23 cellular contexts compared by ENCODE assay signal in the genomic region with DNA sequence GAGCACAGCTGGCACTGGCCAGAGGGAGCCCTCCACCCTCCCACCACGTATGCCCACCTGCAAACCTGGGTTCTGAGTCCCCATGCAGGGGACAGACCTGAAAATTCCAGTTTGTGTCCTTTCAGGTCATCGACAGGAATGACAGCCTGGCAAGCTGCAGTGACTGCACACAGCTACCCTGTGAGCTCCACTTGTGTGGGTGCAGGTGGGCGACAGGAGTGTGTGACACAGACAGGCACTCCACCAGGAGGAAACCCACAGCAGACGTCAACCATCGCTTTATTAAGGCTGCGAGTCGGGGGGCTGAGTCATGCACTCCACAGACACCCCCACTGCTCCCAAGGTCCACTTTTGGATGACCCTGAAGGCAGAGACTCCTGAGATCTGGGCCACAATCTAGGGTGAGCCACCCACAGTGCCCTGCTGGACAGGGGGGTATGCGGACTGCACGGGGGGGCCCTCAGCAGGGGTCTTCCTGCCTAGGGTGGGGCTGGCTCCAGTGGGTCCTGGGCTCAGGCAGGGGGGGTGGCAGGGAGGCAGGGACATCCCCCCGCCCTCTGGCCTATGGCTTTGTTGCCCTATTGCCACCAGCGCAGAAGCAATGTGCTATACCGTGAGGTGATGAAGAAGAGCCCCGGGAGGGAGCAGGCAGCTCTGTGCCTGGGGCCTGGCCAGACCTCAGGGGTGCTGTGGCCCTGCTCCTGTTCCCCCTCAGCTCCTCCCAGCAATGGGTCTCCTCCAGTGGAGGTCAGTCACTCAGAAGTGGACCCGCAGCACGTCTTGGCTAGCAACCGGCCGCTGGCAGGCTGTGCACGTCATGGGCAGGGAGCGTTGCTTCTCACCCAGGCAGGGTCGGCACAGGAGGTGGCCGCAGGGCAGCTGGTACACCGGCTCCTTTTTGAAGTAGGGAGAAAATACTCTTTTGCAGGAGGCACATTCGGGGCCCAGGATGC. TPM values are rescaled to one million over a fixed set of nuclear protein-coding genes. Genes with fewer than 3 reads are reported as not detected.
A peak's percentile ranks its signal among the peaks of the same experiment; 100 is the strongest.
DNase-seq lines count a peak whose midpoint lies in the region; ATAC-seq, FAIRE-seq and TF ChIP-seq lines count a peak whose summit lies in the region.
"Had no signal": no experiment of that assay in that cellular context is flagged by ENCODE, and none has a peak within 500 bp of the region (broad histone marks: within the 10 kb centered on the region; RNA-seq: fewer than 3 reads in every experiment).

No MANE protein-coding gene starts in this region.

- peak; percentile 76 for FAIRE-seq in bronchial epithelial cell (lab: Jason Lieb, UNC)
- FAIRE-seq: A204.1, GM12878, H54, HTR-8/SVneo had no signal

- no peak for DNase-seq in stimulated activated naive CD8-positive, alpha-beta T cell treated with anti-CD3 and anti-CD28 coated beads, Interleukin-15, amount 100 ng/mL, for 72 hours
- no peak for DNase-seq in stimulated activated naive CD8-positive, alpha-beta T cell treated with anti-CD3 and anti-CD28 coated beads, Interleukin-15, Interleukin-2, amounts not matched to agents 100 U/mL and 50 U/mL, for 24 hours
- DNase-seq in bronchial epithelial cell (ENCODE audit: low read depth): no peak
- DNase-seq in left colon: no peak
- no peak for DNase-seq in 8988T
- DNase-seq in HPDE6-E6E7 (ENCODE audit: extremely low spot score): no peak
- DNase-seq in hepatic stellate cell (ENCODE audit: low spot score): no peak
- DNase-seq: CD4-positive, CD25-positive, alpha-beta regulatory T cell; DMS79 treated with DMSO at 0.1 percent for 48 hours; NCI-H1105; NCI-H146; NCI-H2029 treated with DMSO at 0.1 percent for 48 hours; NCI-H2171 treated with DMSO at 0.1 percent for 48 hours; NCI-H526; SHP77 had no signal

- H3K27me3 Mint-ChIP-seq in stimulated activated naive CD8-positive, alpha-beta T cell treated with anti-CD3 and anti-CD28 coated beads, Interleukin-15, amount 100 ng/mL, for 72 hours: no peaks in the 10 kb centered on the region
- H3K27me3 Mint-ChIP-seq: B cell; CD4-positive, CD25-positive, alpha-beta regulatory T cell; IgD-negative memory B cell had no signal

- H3K4me3 Mint-ChIP-seq in stimulated activated naive CD8-positive, alpha-beta T cell treated with anti-CD3 and anti-CD28 coated beads, Interleukin-15, amount 100 ng/mL, for 72 hours: no peak overlapping the region
- H3K4me3 Mint-ChIP-seq: B cell; CD4-positive, CD25-positive, alpha-beta regulatory T cell; IgD-negative memory B cell had no signal

- H3K27ac Mint-ChIP-seq in stimulated activated naive CD8-positive, alpha-beta T cell treated with anti-CD3 and anti-CD28 coated beads, Interleukin-15, amount 100 ng/mL, for 72 hours: no peak overlapping the region
- H3K27ac Mint-ChIP-seq: B cell; CD4-positive, CD25-positive, alpha-beta regulatory T cell; IgD-negative memory B cell had no signal

- peaks cover 4% of the 10 kb centered on the region for H3K36me3 ChIP-seq in bronchial epithelial cell (ENCODE audit: control insufficient read depth, insufficient read depth, low read length)

- H3K4me1 Mint-ChIP-seq in stimulated activated naive CD8-positive, alpha-beta T cell treated with anti-CD3 and anti-CD28 coated beads, Interleukin-15, amount 100 ng/mL, for 72 hours: peaks cover 6% of the 10 kb centered on the region
- H3K4me1 Mint-ChIP-seq: B cell had no signal

- intact Hi-C loops in left colon (cut with DNase I, micrococcal nuclease): no loop called here

- H3K27ac ChIP-seq in temporal lobe (ENCODE audit: low read depth, low read length): peak overlapping the region; percentile 70

- H3K27me3 ChIP-seq in bronchial epithelial cell (ENCODE audit: control insufficient read depth, insufficient read depth, low read length): no peaks in the 10 kb centered on the region

- ATAC-seq in stimulated activated naive CD8-positive, alpha-beta T cell treated with anti-CD3 and anti-CD28 coated beads, Interleukin-15, amount 100 ng/mL, for 72 hours: peak; percentile 39
- ATAC-seq in stimulated activated naive CD8-positive, alpha-beta T cell treated with anti-CD3 and anti-CD28 coated beads, Interleukin-15, Interleukin-2, amounts not matched to agents 100 U/mL and 50 U/mL, for 24 hours: no peak
- ATAC-seq in left colon: peak; percentile 7
- ATAC-seq: GM12878 had no signal

- H3K9me3 Mint-ChIP-seq in stimulated activated naive CD8-positive, alpha-beta T cell treated with anti-CD3 and anti-CD28 coated beads, Interleukin-15, amount 100 ng/mL, for 72 hours: no peaks in the 10 kb centered on the region
- H3K9me3 Mint-ChIP-seq: CD4-positive, CD25-positive, alpha-beta regulatory T cell; IgD-negative memory B cell had no signal

- TF ChIP-seq CTCF in bronchial epithelial cell (IDR thresholded peaks at IDR 0.05; ENCODE audit: insufficient read depth, low read length, severe bottlenecking): no peak

- no peak overlapping the region for H3K4me3 ChIP-seq in bronchial epithelial cell (ENCODE audit: low read depth, low read length)
- H3K4me3 ChIP-seq: GM12878 had no signal

RNA-seq across cellular contexts. Expression of a gene that starts 25.1 kb away (rescaled TPM):
- not detected in 2 replicates for total RNA-seq in bronchial epithelial cell
- not detected for total RNA-seq in left colon
- total RNA-seq in temporal lobe: not detected
- total RNA-seq: GM12878, RPMI7951 had no signal

RNA-seq across cellular contexts. Expression of a gene that starts 38.2 kb away (rescaled TPM):
- total RNA-seq in bronchial epithelial cell (not detected in 2 replicates), left colon (not detected), temporal lobe (not detected)
- total RNA-seq: CD4-positive, CD25-positive, alpha-beta regulatory T cell; GM12878; RPMI7951 had no signal

RNA-seq across cellular contexts. Expression of a gene that starts 50.0 kb away (rescaled TPM):
- total RNA-seq in bronchial epithelial cell (11.3 and 17.9 TPM in 2 replicates), left colon (10 to 100 TPM; 15.4 to 16.5 TPM), temporal lobe (17.0 TPM)

RNA-seq across cellular contexts. Expression of a gene that starts 50.0 kb away (rescaled TPM):
- total RNA-seq in bronchial epithelial cell: 1.9 and 2.1 TPM in 2 replicates
- total RNA-seq in left colon: 1 to 10 TPM; 6.6 to 6.8 TPM
- 2.7 TPM for total RNA-seq in temporal lobe
